ENCODE assay signal across 12 cellular contexts in genomic region chr10:77582710-77583115, GRCh38. TPM values are rescaled to one million over a fixed set of nuclear protein-coding genes. Genes with fewer than 3 reads are reported as not detected.
DNase-seq lines count a peak whose midpoint lies in the region; ATAC-seq, FAIRE-seq and TF ChIP-seq lines count a peak whose summit lies in the region.
"Had no signal": no experiment of that assay in that cellular context is flagged by ENCODE, and none has a peak within 500 bp of the region (broad histone marks: within the 10 kb centered on the region; RNA-seq: fewer than 3 reads in every experiment).

No MANE protein-coding gene starts in this region.

- no peaks in the 10 kb centered on the region for H3K4me1 Mint-ChIP-seq in activated naive CD8-positive, alpha-beta T cell treated with anti-CD3 and anti-CD28 coated beads for 36 hours

- H3K36me3 ChIP-seq in Karpas-422 (ENCODE audit: insufficient read depth, low read length) (no peaks in the 10 kb centered on the region), lower lobe of right lung (no peaks in the 10 kb centered on the region)
- H3K36me3 ChIP-seq: HAP-1 had no signal

- no peaks in the 10 kb centered on the region for H3K79me2 ChIP-seq in Karpas-422 (ENCODE audit: low read length)

- intact Hi-C loops in lower lobe of right lung (cut with DNase I): no loop called here
- intact Hi-C loops in lower leg skin (cut with DNase I; ENCODE audit: low total_unique reads): no loop called here

- no peak for TF ChIP-seq POLR2A in lower leg skin (IDR thresholded peaks at IDR 0.05)

- H4K20me1 ChIP-seq in Karpas-422 (ENCODE audit: insufficient read depth, low read depth, low read length): no peaks in the 10 kb centered on the region

- H3K27ac ChIP-seq in Karpas-422 (ENCODE audit: low read length): no peak overlapping the region
- no peak overlapping the region for H3K27ac ChIP-seq in lower lobe of right lung

- FAIRE-seq in frontal cortex (lab: Jason Lieb, UNC): no peak

- H3K9ac ChIP-seq in Karpas-422 (ENCODE audit: low read length): no peak overlapping the region

- H3K27me3 ChIP-seq in Karpas-422 (ENCODE audit: low read length) (no peaks in the 10 kb centered on the region), lower lobe of right lung (ENCODE audit: low read depth) (no peaks in the 10 kb centered on the region)

- H3K4me2 ChIP-seq in Karpas-422 (ENCODE audit: low read depth, low read length, poor library complexity, severe bottlenecking): no peak overlapping the region

- no peaks in the 10 kb centered on the region for H3K9me3 Mint-ChIP-seq in activated naive CD8-positive, alpha-beta T cell treated with anti-CD3 and anti-CD28 coated beads for 36 hours

- TF ChIP-seq CTCF in lower lobe of right lung (IDR thresholded peaks at IDR 0.05): no peak
- no peak for TF ChIP-seq CTCF in lower leg skin (IDR thresholded peaks at IDR 0.05)

- DNase-seq in COLO829 (ENCODE audit: low spot score): peak; percentile 43
- peak; percentile 73 for DNase-seq in Karpas-422
- peak; percentile 9 for DNase-seq in activated naive CD8-positive, alpha-beta T cell treated with anti-CD3 and anti-CD28 coated beads for 36 hours
- DNase-seq in lower lobe of right lung: peak; percentile 66
- DNase-seq in pons (ENCODE audit: low spot score): no peak
- DNase-seq in lower leg skin (ENCODE audit: low spot score in 2 of 2): no peak
- DNase-seq in frontal cortex (ENCODE audit: low spot score in 2 of 2): no peak
- no peak for DNase-seq in NCI-H1694 treated with DMSO at 0.1 percent for 48 hours (lab: John Stamatoyannopoulos, UW)
- DNase-seq: activated CD4-positive, CD25-positive, alpha-beta regulatory T cell treated with anti-CD3 and anti-CD28 coated beads, Interleukin-2, amount 50 U/mL, for 72 hours; left colon; NCI-H187 treated with DMSO at 0.1 percent for 48 hours had no signal

- H3K4me3 ChIP-seq in Karpas-422 (ENCODE audit: low read length): no peak overlapping the region
- no peak overlapping the region for H3K4me3 ChIP-seq in lower lobe of right lung
- H3K4me3 ChIP-seq in lower leg skin (ENCODE audit: low read depth, poor library complexity, severe bottlenecking): no peak overlapping the region
- H3K4me3 ChIP-seq: HAP-1 had no signal

- no peaks in the 10 kb centered on the region for H3K27me3 Mint-ChIP-seq in activated naive CD8-positive, alpha-beta T cell treated with anti-CD3 and anti-CD28 coated beads for 36 hours

- H3K4me3 Mint-ChIP-seq in activated naive CD8-positive, alpha-beta T cell treated with anti-CD3 and anti-CD28 coated beads for 36 hours: no peak overlapping the region

- peak; percentile 16 to 76 for ATAC-seq in lower lobe of right lung
- ATAC-seq: left colon had no signal

- no peaks in the 10 kb centered on the region for H3K9me3 ChIP-seq in Karpas-422 (ENCODE audit: low read length)
- H3K9me3 ChIP-seq in lower lobe of right lung: no peaks in the 10 kb centered on the region
- H3K9me3 ChIP-seq: HAP-1 had no signal

- no peaks in the 10 kb centered on the region for H3K9me2 ChIP-seq in Karpas-422 (replicated peaks; ENCODE audit: insufficient read depth, low read length)

- H3K36me3 Mint-ChIP-seq in activated naive CD8-positive, alpha-beta T cell treated with anti-CD3 and anti-CD28 coated beads for 36 hours: no peaks in the 10 kb centered on the region

- H3K4me1 ChIP-seq in Karpas-422 (ENCODE audit: low read length) (peaks cover 26% of the 10 kb centered on the region), lower lobe of right lung (peaks cover 5% of the 10 kb centered on the region)
- H3K4me1 ChIP-seq: HAP-1 had no signal

- H3K27ac Mint-ChIP-seq in activated naive CD8-positive, alpha-beta T cell treated with anti-CD3 and anti-CD28 coated beads for 36 hours: no peak overlapping the region

- H2AFZ ChIP-seq in Karpas-422 (ENCODE audit: low read length): no peak overlapping the region

- WGBS in lower leg skin, 2 donors: 47 to 76% methylated on average over 4 of the region's 4 CpGs

RNA-seq across cellular contexts. Expression of gene KCNMA1, which starts 54.9 kb away (rescaled TPM):
- total RNA-seq in Karpas-422 (2014; rRNA removed; shearing (Covaris generic); ENCODE audit: low replicate concordance): 13.2 and 31.3 TPM in 2 replicates
- total RNA-seq in activated naive CD8-positive, alpha-beta T cell treated with anti-CD3 and anti-CD28 coated beads for 36 hours: not detected
- total RNA-seq in lower lobe of right lung (41.3 TPM), lower leg skin (1 to 10 TPM; 4.1 to 9.9 (median 6.5) TPM), frontal cortex (27.3 TPM)

Comparison
In these comparisons a context has a peak if more than half of its experiments do, and no peak if none do; other contexts are left out.
1. DNase-seq: peak in COLO829 (single experiment), Karpas-422 (single experiment), activated naive CD8-positive, alpha-beta T cell treated with anti-CD3 and anti-CD28 coated beads for 36 hours (single experiment) and lower lobe of right lung (single experiment); none in pons (single experiment), lower leg skin (0 of 2), frontal cortex (0 of 2) and NCI-H1694 treated with DMSO at 0.1 percent for 48 hours (single experiment).
2. RNA of gene KCNMA1, which starts 54.9 kb away (total RNA-seq): 41.3 TPM in lower lobe of right lung (single experiment), 13.2 to 31.3 TPM in Karpas-422, 27.3 TPM in frontal cortex (single experiment) and 4.1 to 9.9 TPM in lower leg skin; not detected in activated naive CD8-positive, alpha-beta T cell treated with anti-CD3 and anti-CD28 coated beads for 36 hours; every median in the first group is over 4 times any median in the second.